ENCODE assay signal across 16 cellular contexts in the genomic region with DNA sequence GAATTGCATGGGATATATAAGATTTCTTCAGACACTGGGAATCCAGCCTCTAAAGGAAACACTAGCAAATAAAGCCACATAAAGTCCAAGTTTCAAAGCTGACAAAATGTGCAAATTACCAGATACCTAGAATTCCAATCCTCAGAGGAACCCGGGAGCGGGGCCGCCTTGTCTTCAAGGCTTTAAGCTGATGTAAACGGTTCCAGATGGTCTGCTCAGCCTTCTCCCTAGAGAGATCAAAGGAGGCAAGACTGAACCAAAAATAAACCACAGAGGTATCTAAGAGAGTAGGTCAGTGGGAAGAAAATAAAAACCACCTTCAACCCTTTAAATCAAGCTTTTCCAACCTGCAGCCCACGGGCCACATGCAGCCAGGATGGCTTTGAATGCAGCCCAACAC. TPM values are rescaled to one million over a fixed set of nuclear protein-coding genes. Genes with fewer than 3 reads are reported as not detected.
DNase-seq lines count a peak whose midpoint lies in the region; ATAC-seq, FAIRE-seq and TF ChIP-seq lines count a peak whose summit lies in the region.
"Had no signal": no experiment of that assay in that cellular context is flagged by ENCODE, and none has a peak within 500 bp of the region (broad histone marks: within the 10 kb centered on the region; RNA-seq: fewer than 3 reads in every experiment).

No MANE protein-coding gene starts in this region.

- in situ Hi-C loops in gastrocnemius medialis (cut with MboI; ENCODE audit: low sequenced_read_pairs in 4 of 4): no loop called here
- in situ Hi-C loops in GM13977 (cut with MboI; ENCODE audit: low pct_unique_long_range_greater_than_20kb, low sequenced_read_pairs, unreplicated experiment): no loop called here

- H3K4me1 Mint-ChIP-seq in astrocyte (ENCODE audit: low read depth, unreplicated experiment): peaks cover 16% of the 10 kb centered on the region

- no peak for FAIRE-seq in astrocyte (lab: Jason Lieb, UNC)
- FAIRE-seq: G401.6 had no signal

- H3K27ac Mint-ChIP-seq in astrocyte (ENCODE audit: unreplicated experiment): peak overlapping the region; percentile 76
- H3K27ac Mint-ChIP-seq in activated naive CD4-positive, alpha-beta T cell treated with anti-CD3 and anti-CD28 coated beads, Interleukin-2, amount 50 U/mL, for 72 hours: peak overlapping the region in 1 of 2 donors; percentile 24
- H3K27ac Mint-ChIP-seq: stimulated activated memory B cell treated with anti-CD40 and anti-IgM and Interleukin-4, amounts not matched to agents 10 μg/mL and 1 μg/mL and 100 μg/mL, for 72 hours had no signal

- H3K27me3 ChIP-seq in AG04450 (ENCODE audit: control insufficient read depth, insufficient read depth, low read length) (no peaks in the 10 kb centered on the region), astrocyte (ENCODE audit: insufficient read depth, low read length) (no peaks in the 10 kb centered on the region), gastrocnemius medialis (no peaks in the 10 kb centered on the region), aorta (ENCODE audit: control insufficient read depth in 1 of 2, insufficient read depth in 2 of 2, low read length in 1 of 2) (no peaks in the 10 kb centered on the region)
- H3K27me3 ChIP-seq: BE2C, body of pancreas, vagina had no signal

- no peak overlapping the region for H3K4me2 ChIP-seq in astrocyte (ENCODE audit: low read length)

- TF ChIP-seq CTCF in AG04450 (IDR thresholded peaks at IDR 0.05; ENCODE audit: low read depth, low read length) (no peak), astrocyte (IDR thresholded peaks at IDR 0.05; ENCODE audit: insufficient read depth, low read depth, low read length) (no peak), gastrocnemius medialis (IDR thresholded peaks at IDR 0.05 in 4 of 5, conservative IDR thresholded peaks at IDR 0.05 in 1 of 5) (no peak), GM13977 (IDR thresholded peaks at IDR 0.05; ENCODE audit: extremely low read depth, insufficient read depth, missing control alignments) (no peak)

- H3K9me3 Mint-ChIP-seq in astrocyte (ENCODE audit: unreplicated experiment): no peaks in the 10 kb centered on the region
- no peaks in the 10 kb centered on the region for H3K9me3 Mint-ChIP-seq in activated naive CD4-positive, alpha-beta T cell treated with anti-CD3 and anti-CD28 coated beads, Interleukin-2, amount 50 U/mL, for 72 hours
- H3K9me3 Mint-ChIP-seq: stimulated activated memory B cell treated with anti-CD40 and anti-IgM and Interleukin-4, amounts not matched to agents 10 μg/mL and 1 μg/mL and 100 μg/mL, for 72 hours had no signal

- CTCF ChIA-PET in AG04450 (lab: Charles Lee): no interaction called here

- H3K4me3 ChIP-seq in AG04450 (ENCODE audit: low read depth, low read length): no peak overlapping the region
- no peak overlapping the region for H3K4me3 ChIP-seq in astrocyte (ENCODE audit: insufficient read depth, low read depth, low read length)
- no peak overlapping the region for H3K4me3 ChIP-seq in gastrocnemius medialis
- no peak overlapping the region for H3K4me3 ChIP-seq in aorta (ENCODE audit: low read length in 2 of 2)
- H3K4me3 ChIP-seq: body of pancreas, vagina had no signal

- TF ChIP-seq POLR2A in gastrocnemius medialis (IDR thresholded peaks at IDR 0.05): no peak

- H3K4me3 Mint-ChIP-seq in astrocyte (ENCODE audit: unreplicated experiment): no peak overlapping the region
- H3K4me3 Mint-ChIP-seq: stimulated activated memory B cell treated with anti-CD40 and anti-IgM and Interleukin-4, amounts not matched to agents 10 μg/mL and 1 μg/mL and 100 μg/mL, for 72 hours had no signal

- peak; percentile 24 for DNase-seq in AG04450 (ENCODE audit: low read depth, low spot score)
- DNase-seq in GM04503 (ENCODE audit: low read depth): peak; percentile 90
- DNase-seq in astrocyte (ENCODE audit: low read depth): peak; percentile 73
- peak; percentile 83 for DNase-seq in iris pigment epithelial cell (ENCODE audit: low read depth)
- DNase-seq in activated naive CD4-positive, alpha-beta T cell treated with anti-CD3 and anti-CD28 coated beads, Interleukin-2, amount 50 U/mL, for 72 hours (ENCODE audit: low spot score in 2 of 2): no peak
- no peak for DNase-seq in gastrocnemius medialis
- no peak for DNase-seq in aorta
- DNase-seq in GM13977 (ENCODE audit: low spot score): no peak
- DNase-seq: BE2C; body of pancreas; MV-4-11; OCI-M1; stimulated activated CD4-positive, alpha-beta T cell treated with anti-CD3 and anti-CD28 coated beads, Interleukin-2, amount 100 ng/mL, for 24 hours had no signal

- H3K36me3 ChIP-seq in astrocyte (ENCODE audit: insufficient read depth, low read length) (peaks cover 7% of the 10 kb centered on the region), gastrocnemius medialis (peaks cover 0 to 44% of the 10 kb centered on the region in 2 donors), aorta (ENCODE audit: control insufficient read depth in 1 of 2, insufficient read depth in 2 of 2, low read length in 1 of 2) (peaks cover 0 to 3% of the 10 kb centered on the region in 2 donors)

- 55 to 63% methylated on average over 5 of the region's 5 CpGs for WGBS in aorta, 2 donors

- H3K9me3 ChIP-seq in AG04450 (ENCODE audit: control insufficient read depth, insufficient read depth, low read length): no peaks in the 10 kb centered on the region
- H3K9me3 ChIP-seq in astrocyte (ENCODE audit: insufficient read depth, low read depth, low read length): no peaks in the 10 kb centered on the region
- H3K9me3 ChIP-seq in gastrocnemius medialis: no peaks in the 10 kb centered on the region
- no peaks in the 10 kb centered on the region for H3K9me3 ChIP-seq in aorta (ENCODE audit: control insufficient read depth, low read length)
- H3K9me3 ChIP-seq: BE2C, body of pancreas, vagina had no signal

- intact Hi-C loops in gastrocnemius medialis (cut with DNase I; ENCODE audit: low total_unique reads) (no loop called here), aorta (cut with DNase I) (no loop called here)

- H3K27ac ChIP-seq in AG04450 (ENCODE audit: low read depth, low read length) (no peak overlapping the region), astrocyte (ENCODE audit: low read depth, low read length) (no peak overlapping the region), gastrocnemius medialis (peak overlapping the region in 1 of 4 donors; percentile 10), aorta (ENCODE audit: low read depth in 1 of 2, low read length in 2 of 2) (no peak overlapping the region)
- H3K27ac ChIP-seq: body of pancreas, vagina had no signal

- peaks cover 17% of the 10 kb centered on the region for H3K79me2 ChIP-seq in astrocyte (ENCODE audit: insufficient read depth, low read length)

- no peak overlapping the region for H2AFZ ChIP-seq in astrocyte (ENCODE audit: low read depth, low read length)

- H4K20me1 ChIP-seq in astrocyte (ENCODE audit: insufficient read depth, low read length): peaks cover 16% of the 10 kb centered on the region

- H3K36me3 Mint-ChIP-seq in astrocyte (ENCODE audit: low read depth, unreplicated experiment): peaks cover 13% of the 10 kb centered on the region
- H3K36me3 Mint-ChIP-seq in activated naive CD4-positive, alpha-beta T cell treated with anti-CD3 and anti-CD28 coated beads, Interleukin-2, amount 50 U/mL, for 72 hours: peaks cover 10 to 11% of the 10 kb centered on the region in 2 donors

- H3K27me3 Mint-ChIP-seq in astrocyte (ENCODE audit: low read depth, unreplicated experiment): no peaks in the 10 kb centered on the region
- H3K27me3 Mint-ChIP-seq: stimulated activated memory B cell treated with anti-CD40 and anti-IgM and Interleukin-4, amounts not matched to agents 10 μg/mL and 1 μg/mL and 100 μg/mL, for 72 hours had no signal

- no peak overlapping the region for H3K9ac ChIP-seq in astrocyte (ENCODE audit: low read length)

- no peaks in the 10 kb centered on the region for H3K4me1 ChIP-seq in astrocyte (ENCODE audit: insufficient read depth, low read length)
- H3K4me1 ChIP-seq in gastrocnemius medialis: peaks cover 0 to 8% of the 10 kb centered on the region in 2 donors
- H3K4me1 ChIP-seq in aorta (ENCODE audit: control insufficient read depth in 1 of 2, insufficient read depth in 2 of 2, low read length in 2 of 2): no peaks in the 10 kb centered on the region
- H3K4me1 ChIP-seq: BE2C, body of pancreas, vagina had no signal

- POLR2A ChIA-PET in AG04450 (lab: Yijun Ruan, JAX): interaction anchor here (0.6 to 0.8 kb wide), 3 partner anchors 9 to 527 kb away, joined by 3 to 4 read pairs (median 3); partner anchors contain the start of gene CDK5RAP1

- no peak for ATAC-seq in activated naive CD4-positive, alpha-beta T cell treated with anti-CD3 and anti-CD28 coated beads, Interleukin-2, amount 50 U/mL, for 72 hours
- ATAC-seq in gastrocnemius medialis (no peak), aorta (ENCODE audit: low FRiP score) (no peak)
- ATAC-seq: body of pancreas; stimulated activated memory B cell treated with anti-CD40 and anti-IgM and Interleukin-4, amounts not matched to agents 10 μg/mL and 1 μg/mL and 100 μg/mL, for 72 hours had no signal

RNA-seq across cellular contexts. Expression of gene CDK5RAP1, which starts 9.3 kb away (rescaled TPM):
- polyA plus RNA-seq in AG04450 (2011; rRNA removed) (24.6 and 25.6 TPM in 2 replicates), aorta (10 to 100 TPM; 16.8 to 65.7 TPM)
- polyA minus RNA-seq in AG04450 (2011; rRNA and poly(A)+ RNA removed): 22.4 and 30.1 TPM in 2 replicates
- total RNA-seq in astrocyte (24.9 and 29.2 TPM in 2 replicates), gastrocnemius medialis (10 to 100 TPM; 23.2 to 27.6 (median 25.8) TPM), aorta (10 to 100 TPM; 23.4 to 23.9 TPM)
- total RNA-seq in activated naive CD4-positive, alpha-beta T cell treated with anti-CD3 and anti-CD28 coated beads, Interleukin-2, amount 50 U/mL, for 72 hours: 10 to 100 TPM; 40.0 to 44.2 TPM

RNA-seq across cellular contexts. Expression of gene SNTA1, which starts 51.5 kb away (rescaled TPM):
- polyA plus RNA-seq in AG04450 (2011; rRNA removed) (6.5 and 9.5 TPM in 2 replicates), aorta (10 to 100 TPM; 46.3 to 61.4 TPM)
- polyA minus RNA-seq in AG04450 (2011; rRNA and poly(A)+ RNA removed): 5.2 and 8.6 TPM in 2 replicates
- total RNA-seq in astrocyte (7.1 and 9.6 TPM in 2 replicates), gastrocnemius medialis (100 to 1,000 TPM; 198 to 320 (median 219) TPM), aorta (10 to 100 TPM; 37.5 to 43.2 TPM)
- total RNA-seq in activated naive CD4-positive, alpha-beta T cell treated with anti-CD3 and anti-CD28 coated beads, Interleukin-2, amount 50 U/mL, for 72 hours: 1 to 10 TPM; 3.1 TPM

Comparison
In these comparisons a context has a peak if more than half of its experiments do, and no peak if none do; other contexts are left out.
1. DNase-seq: peak in AG04450 (single experiment), GM04503 (single experiment), astrocyte (single experiment) and iris pigment epithelial cell (single experiment); none in activated naive CD4-positive, alpha-beta T cell treated with anti-CD3 and anti-CD28 coated beads, Interleukin-2, amount 50 U/mL, for 72 hours (0 of 2), gastrocnemius medialis (0 of 2), aorta (0 of 2) and GM13977 (single experiment).
2. RNA of gene SNTA1, which starts 51.5 kb away (total RNA-seq): 198 to 320 TPM in gastrocnemius medialis; 37.5 to 43.2 TPM in aorta, 7.1 to 9.6 TPM in astrocyte and 3.1 TPM in activated naive CD4-positive, alpha-beta T cell treated with anti-CD3 and anti-CD28 coated beads, Interleukin-2, amount 50 U/mL, for 72 hours; every median in the first group is over 4 times any median in the second.